Comparison of ENCODE assay signal across 27 cellular contexts in the genomic region with DNA sequence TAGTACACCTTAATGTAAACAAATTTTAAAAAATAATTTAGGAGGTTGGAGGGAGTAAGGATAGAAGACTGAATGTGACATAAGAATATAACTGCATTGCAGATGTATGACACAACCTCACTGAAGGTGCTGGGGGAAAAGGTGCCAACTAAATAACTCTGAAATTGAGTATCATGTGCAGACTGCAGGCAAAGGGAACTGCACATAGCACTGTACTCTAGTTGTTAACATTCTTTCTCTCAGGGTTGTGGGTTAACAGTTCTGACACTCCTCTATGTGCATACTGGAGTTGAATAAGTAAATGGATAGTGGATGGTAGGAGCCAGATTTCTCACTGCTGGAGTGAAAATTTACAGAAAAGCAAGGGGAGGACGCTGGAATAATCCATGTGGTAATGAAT.
"Had no signal": no experiment of that assay in that cellular context is flagged by ENCODE, and none has a peak within 500 bp of the region (broad histone marks: within the 10 kb centered on the region; RNA-seq: fewer than 3 reads in every experiment).

No MANE protein-coding gene starts in this region.

- ATAC-seq: stimulated activated effector memory CD8-positive, alpha-beta T cell treated with anti-CD3 and anti-CD28 coated beads, Interleukin-12 subunit alpha, Interleukin-12 subunit beta, amount 100 ng/mL, for 72 hours; stimulated activated memory B cell treated with anti-CD40 and anti-IgM and Interleukin-4, amounts not matched to agents 10 μg/mL and 1 μg/mL and 100 μg/mL, for 72 hours; stimulated activated naive B cell treated with anti-CD40 and anti-IgM and Interleukin-4, amounts not matched to agents 10 μg/mL and 1 μg/mL and 100 μg/mL, for 72 hours; stimulated activated naive CD8-positive, alpha-beta T cell treated with anti-CD3 and anti-CD28 coated beads, Interleukin-15, amount 100 ng/mL, for 72 hours; stimulated activated naive CD8-positive, alpha-beta T cell treated with anti-CD3 and anti-CD28 coated beads, Interleukin-15, Interleukin-2, amounts not matched to agents 100 U/mL and 50 U/mL, for 24 hours; upper lobe of right lung had no signal

- FAIRE-seq: urothelium cell line had no signal

- H3K36me3 ChIP-seq: stomach, suprapubic skin, thoracic aorta, thyroid gland, tibial artery, tibial nerve, transverse colon, upper lobe of left lung, upper lobe of right lung, uterus, vagina had no signal

- H3K4me1 ChIP-seq: stomach, testis, tibial artery, tibial nerve, transverse colon, upper lobe of left lung, upper lobe of right lung, uterus, vagina had no signal

- DNase-seq: stimulated activated CD4-positive, alpha-beta T cell treated with anti-CD3 and anti-CD28 coated beads, Interleukin-2, amount 100 ng/mL, for 48 hours; stimulated activated CD4-positive, alpha-beta T cell treated with anti-CD3 and anti-CD28 coated beads, Interleukin-4, amount 100 ng/mL, for 1 hour; stimulated activated CD4-positive, alpha-beta T cell treated with anti-CD3 and anti-CD28 coated beads, Interleukin-4, amount 100 ng/mL, for 24 hours; stimulated activated CD4-positive, alpha-beta T cell treated with anti-CD3 and anti-CD28 coated beads, Interleukin-4, amount 100 ng/mL, for 4 hours; stimulated activated CD8-positive, alpha-beta memory T cell treated with anti-CD3 and anti-CD28 coated beads, Interleukin-4, amount 100 ng/mL, for 48 hours; stimulated activated naive B cell treated with anti-CD40 and anti-IgM and Interleukin-4, amounts not matched to agents 10 μg/mL and 1 μg/mL and 100 μg/mL, for 72 hours; stimulated activated naive CD4-positive, alpha-beta T cell; stimulated activated naive CD4-positive, alpha-beta T cell treated with Interleukin-2 at 50 U/mL for 16 hours; stimulated activated naive CD8-positive, alpha-beta T cell treated with anti-CD3 and anti-CD28 coated beads, Interleukin-15, amount 100 ng/mL, for 72 hours; stimulated activated naive CD8-positive, alpha-beta T cell treated with anti-CD3 and anti-CD28 coated beads, Interleukin-15, Interleukin-2, amounts not matched to agents 100 U/mL and 50 U/mL, for 24 hours; stomach; substantia nigra; testis; thyroid gland; tibial artery; transverse colon; trophoblast cell; upper lobe of left lung; upper lobe of right lung; uterus had no signal

- H3K9me3 ChIP-seq: suprapubic skin, testis, thoracic aorta, thyroid gland, transverse colon, upper lobe of right lung, vagina had no signal

- H3K4me3 ChIP-seq: stomach, suprapubic skin, testis, thoracic aorta, thyroid gland, tibial artery, tibial nerve, transverse colon, upper lobe of left lung, upper lobe of right lung, uterus, vagina had no signal

- H3K27ac ChIP-seq: stomach, suprapubic skin, testis, thoracic aorta, thyroid gland, tibial artery, tibial nerve, transverse colon, upper lobe of left lung, upper lobe of right lung, uterus, vagina had no signal

- H3K27me3 ChIP-seq: suprapubic skin, testis, thyroid gland, tibial artery, tibial nerve, transverse colon, upper lobe of left lung, upper lobe of right lung, uterus, vagina had no signal
